In genomic region chr13:51000576-51001260, GRCh38 we compare ENCODE assay signal across 9 cellular contexts.
A peak's percentile ranks its signal among the peaks of the same experiment; 100 is the strongest.
DNase-seq lines count a peak whose midpoint lies in the region; ATAC-seq and TF ChIP-seq lines count a peak whose summit lies in the region.
"Had no signal": no experiment of that assay in that cellular context is flagged by ENCODE, and none has a peak within 500 bp of the region (broad histone marks: within the 10 kb centered on the region; RNA-seq: fewer than 3 reads in every experiment).

No MANE protein-coding gene starts in this region.

- H3K14ac ChIP-seq in IMR-90 (replicated peaks; ENCODE audit: low read depth, low read length) (no peak overlapping the region), H9 (ENCODE audit: insufficient read depth, low read length) (no peak overlapping the region; the same call in 1 of the 2 replicates)

- H3T11ph ChIP-seq in H9 (ENCODE audit: low read length), result no peak overlapping the region

- ATAC-seq in IMR-90 (ENCODE audit: low read depth) (peak; percentile 69), gastrocnemius medialis (peak; percentile 45 to 75)
- no peak for ATAC-seq in activated CD8-positive, alpha-beta memory T cell treated with anti-CD3 and anti-CD28 coated beads, Interleukin-2, amount 10 ng/mL, durations not matched to agents 7 days and 5 days
- ATAC-seq: activated T-helper 17 cell treated with anti-CD3 and anti-CD28 coated beads, Interleukin-2, amount 50 U/mL, for 72 hours had no signal

- TF ChIP-seq POLR2A in IMR-90 (IDR thresholded peaks at IDR 0.05; ENCODE audit: low read depth, low read length), result no peak
- no peak for TF ChIP-seq POLR2A in gastrocnemius medialis (IDR thresholded peaks at IDR 0.05)

- H3K9me1 ChIP-seq in IMR-90 (ENCODE audit: insufficient read depth, low read length), result no peaks in the 10 kb centered on the region

- H3K9me3 ChIP-seq in IMR-90 (ENCODE audit: control insufficient read depth, insufficient read depth, low read length) (no peaks in the 10 kb centered on the region), gastrocnemius medialis (no peaks in the 10 kb centered on the region), H9 (ENCODE audit: control insufficient read depth, low read depth, low read length) (no peaks in the 10 kb centered on the region)

- POLR2A ChIA-PET in IMR-90 (lab: Charles Lee; ENCODE audit: unreplicated experiment), result no interaction called here

- H3K56ac ChIP-seq in IMR-90 (ENCODE audit: extremely low read depth, insufficient read depth, low read length) (no peak overlapping the region), H9 (ENCODE audit: insufficient read length, low read depth, low read length) (no peak overlapping the region)

- H4K8ac ChIP-seq in IMR-90 (ENCODE audit: low read depth in 2 of 2, low read length in 2 of 2) (no peak overlapping the region), H9 (replicated peaks; ENCODE audit: insufficient read length, low read depth, low read length) (no peak overlapping the region)

- no peak overlapping the region for H3K4ac ChIP-seq in IMR-90 (ENCODE audit: low read depth, low read length)
- no peak overlapping the region for H3K4ac ChIP-seq in H9 (ENCODE audit: low read depth, low read length)

- H3K18ac ChIP-seq in IMR-90 (ENCODE audit: low read depth, low read length) (no peak overlapping the region), H9 (ENCODE audit: insufficient read length, low read depth, low read length) (no peak overlapping the region)

- no peaks in the 10 kb centered on the region for H3K4me1 Mint-ChIP-seq in activated CD8-positive, alpha-beta memory T cell treated with anti-CD3 and anti-CD28 coated beads, Interleukin-2, amount 10 ng/mL, durations not matched to agents 7 days and 5 days
- peaks cover 30 to 31% of the 10 kb centered on the region in 2 experiments for H3K4me1 Mint-ChIP-seq in H9
- H3K4me1 Mint-ChIP-seq: activated T-helper 17 cell treated with anti-CD3 and anti-CD28 coated beads, Interleukin-2, amount 50 U/mL, for 72 hours had no signal

- H2AFZ ChIP-seq in IMR-90 (replicated peaks; ENCODE audit: low read length, poor library complexity) (no peak overlapping the region), H9 (ENCODE audit: low read length) (no peak overlapping the region)

- no peaks in the 10 kb centered on the region for H3K79me2 ChIP-seq in H9 (ENCODE audit: insufficient read depth, low read length)

- H3K9ac ChIP-seq in IMR-90 (ENCODE audit: low read depth, low read length) (no peak overlapping the region), H9 (ENCODE audit: extremely low read depth, insufficient read length, low read length) (no peak overlapping the region)

- CTCF ChIA-PET in IMR-90 (lab: Yijun Ruan, JAX), result no interaction called here
- CTCF ChIA-PET in activated CD8-positive, alpha-beta memory T cell treated with anti-CD3 and anti-CD28 coated beads, Interleukin-2, amount 10 ng/mL, durations not matched to agents 7 days and 5 days (lab: Charles Lee), result no interaction called here

- peaks cover 14% of the 10 kb centered on the region for H3K27me3 Mint-ChIP-seq in activated CD8-positive, alpha-beta memory T cell treated with anti-CD3 and anti-CD28 coated beads, Interleukin-2, amount 10 ng/mL, durations not matched to agents 7 days and 5 days
- H3K27me3 Mint-ChIP-seq in H9 (ENCODE audit: low read depth), result peaks cover 3% of the 10 kb centered on the region

- no peak overlapping the region for H3K27ac ChIP-seq in IMR-90 (ENCODE audit: insufficient read depth, low read length)
- H3K27ac ChIP-seq in gastrocnemius medialis, result peak overlapping the region in 1 of 4 donors; percentile 27
- H3K27ac ChIP-seq in H9 (ENCODE audit: insufficient read length, low read depth, low read length), result no peak overlapping the region

- DNase-seq in IMR-90, result peak; percentile 42
- DNase-seq in NCI-H748 treated with DMSO at 0.1 percent for 48 hours (lab: John Stamatoyannopoulos, UW), result peak; percentile 80
- DNase-seq in fibroblast of villous mesenchyme (ENCODE audit: low read depth), result peak; percentile 12
- peak in 1 of 2 donors; percentile 51 for DNase-seq in gastrocnemius medialis
- DNase-seq in SW 1271 (lab: John Stamatoyannopoulos, UW), result no peak
- no peak for DNase-seq in activated CD8-positive, alpha-beta memory T cell treated with anti-CD3 and anti-CD28 coated beads, Interleukin-2, amount 10 ng/mL, durations not matched to agents 7 days and 5 days
- no peak for DNase-seq in COLO668 (lab: John Stamatoyannopoulos, UW; ENCODE audit: unreplicated experiment)
- DNase-seq in H9, result no peak

- no TSS peak for BruUV-seq in IMR-90 (replicated peaks; lab: Mats Ljungman, UMichigan)

- H3K4me3 ChIP-seq in IMR-90 (ENCODE audit: insufficient read depth, low read depth, low read length), result no peak overlapping the region
- H3K4me3 ChIP-seq in fibroblast of villous mesenchyme (ENCODE audit: low read depth, low read length), result no peak overlapping the region
- H3K4me3 ChIP-seq in gastrocnemius medialis, result no peak overlapping the region

- no peak overlapping the region for H2BK12ac ChIP-seq in H9 (ENCODE audit: insufficient read length, low read depth, low read length)

- H3K79me1 ChIP-seq in IMR-90 (ENCODE audit: low read depth in 1 of 2, low read length in 2 of 2), result no peaks in the 10 kb centered on the region
- no peaks in the 10 kb centered on the region for H3K79me1 ChIP-seq in H9 (ENCODE audit: insufficient read depth, low read depth, low read length, poor library complexity, severe bottlenecking)

- dilution Hi-C loops in IMR-90 (cut with HindIII; ENCODE audit: low sequenced_read_pairs, unreplicated experiment), result no loop called here

- in situ Hi-C loops in IMR-90 (cut with MboI; ENCODE audit: low sequenced_read_pairs), result no loop called here
- in situ Hi-C loops in gastrocnemius medialis (cut with MboI; ENCODE audit: low sequenced_read_pairs in 4 of 4), result no loop called here

- H4K91ac ChIP-seq in IMR-90 (ENCODE audit: insufficient read depth, low read depth, low read length) (no peak overlapping the region), H9 (ENCODE audit: insufficient read length, low read depth, low read length) (no peak overlapping the region)

- no peak overlapping the region for H3K4me2 ChIP-seq in IMR-90 (ENCODE audit: low read depth, low read length)
- H3K4me2 ChIP-seq in H9 (ENCODE audit: insufficient read depth, insufficient read length, low read length), result no peak overlapping the region

- 49% methylated on average over 5 of the region's 15 CpGs; no CpG with 5 or more reads in 1 of the 2 experiments for WGBS in IMR-90 (ENCODE audit: extremely low coverage in 2 of 2, insufficient read length in 1 of 2), 2 experiments
- no CpG with 5 or more reads among the region's 15 CpGs for WGBS in H9 (ENCODE audit: extremely low coverage, insufficient read length, low lambda C conversion rate)

- no peaks in the 10 kb centered on the region for H3K36me3 Mint-ChIP-seq in activated CD8-positive, alpha-beta memory T cell treated with anti-CD3 and anti-CD28 coated beads, Interleukin-2, amount 10 ng/mL, durations not matched to agents 7 days and 5 days
- no peaks in the 10 kb centered on the region for H3K36me3 Mint-ChIP-seq in H9 (ENCODE audit: insufficient read depth in 1 of 3, low read depth in 3 of 3)

- intact Hi-C loops in IMR-90 (cut with micrococcal nuclease) (no loop called here), gastrocnemius medialis (cut with DNase I; ENCODE audit: low total_unique reads) (no loop called here)

- no peaks in the 10 kb centered on the region for H4K20me1 ChIP-seq in IMR-90 (ENCODE audit: insufficient read depth, low read length)
- H4K20me1 ChIP-seq in H9 (ENCODE audit: control insufficient read depth, insufficient read depth, insufficient read length), result no peaks in the 10 kb centered on the region

- H2BK120ac ChIP-seq in IMR-90 (ENCODE audit: low read depth, low read length) (no peak overlapping the region), H9 (ENCODE audit: low read depth, low read length, poor library complexity, severe bottlenecking) (no peak overlapping the region)

- TF ChIP-seq CTCF in IMR-90 (conservative IDR thresholded peaks at IDR 0.05; ENCODE audit: low read depth, low read length), result no peak
- no peak for TF ChIP-seq CTCF in fibroblast of villous mesenchyme (IDR thresholded peaks at IDR 0.05; ENCODE audit: insufficient read depth, low read depth, low read length)
- TF ChIP-seq CTCF in gastrocnemius medialis (IDR thresholded peaks at IDR 0.05 in 4 of 5, conservative IDR thresholded peaks at IDR 0.05 in 1 of 5), result no peak
- no peak for TF ChIP-seq CTCF in H9 (conservative IDR thresholded peaks at IDR 0.05)

- H2BK20ac ChIP-seq in IMR-90 (ENCODE audit: low read depth, low read length), result no peak overlapping the region
- no peak overlapping the region for H2BK20ac ChIP-seq in H9 (ENCODE audit: low read depth, low read length, poor library complexity, severe bottlenecking)

- no peak overlapping the region for H2AK5ac ChIP-seq in IMR-90 (ENCODE audit: low read depth, low read length)
- no peak overlapping the region for H2AK5ac ChIP-seq in H9 (ENCODE audit: insufficient read length, low read length)

- H4K5ac ChIP-seq in IMR-90 (ENCODE audit: low read depth, low read length) (no peak overlapping the region), H9 (ENCODE audit: insufficient read length, low read depth, low read length) (no peak overlapping the region)

- H2BK15ac ChIP-seq in IMR-90 (ENCODE audit: low read depth, low read length), result no peak overlapping the region
- H2BK15ac ChIP-seq in H9 (ENCODE audit: low read depth, low read length), result no peak overlapping the region

- H2BK5ac ChIP-seq in IMR-90 (ENCODE audit: low read depth, low read length, poor library complexity, severe bottlenecking), result no peak overlapping the region
- no peak overlapping the region for H2BK5ac ChIP-seq in H9 (ENCODE audit: insufficient read length, low read length)

- H3K36me3 ChIP-seq in IMR-90 (ENCODE audit: control insufficient read depth, insufficient read depth, low read length) (no peaks in the 10 kb centered on the region), gastrocnemius medialis (no peaks in the 10 kb centered on the region)

- no peak overlapping the region for H3K27ac Mint-ChIP-seq in activated CD8-positive, alpha-beta memory T cell treated with anti-CD3 and anti-CD28 coated beads, Interleukin-2, amount 10 ng/mL, durations not matched to agents 7 days and 5 days
- H3K27ac Mint-ChIP-seq in H9, result peak overlapping the region in 1 of 3 experiments; percentile 17; a peak in 1 of 7 replicates
- H3K27ac Mint-ChIP-seq: activated T-helper 17 cell treated with anti-CD3 and anti-CD28 coated beads, Interleukin-2, amount 50 U/mL, for 72 hours had no signal

- H3K9me3 Mint-ChIP-seq in activated CD8-positive, alpha-beta memory T cell treated with anti-CD3 and anti-CD28 coated beads, Interleukin-2, amount 10 ng/mL, durations not matched to agents 7 days and 5 days (ENCODE audit: low read depth), result no peaks in the 10 kb centered on the region
- H3K9me3 Mint-ChIP-seq in H9, result no peaks in the 10 kb centered on the region
- H3K9me3 Mint-ChIP-seq: activated T-helper 17 cell treated with anti-CD3 and anti-CD28 coated beads, Interleukin-2, amount 50 U/mL, for 72 hours had no signal

- H2AK9ac ChIP-seq in IMR-90 (replicated peaks; ENCODE audit: low read depth, low read length, poor library complexity), result no peak overlapping the region

- H3K27me3 ChIP-seq in IMR-90 (ENCODE audit: control insufficient read depth, insufficient read depth, low read length) (peaks cover 27% of the 10 kb centered on the region), gastrocnemius medialis (no peaks in the 10 kb centered on the region), H9 (ENCODE audit: insufficient read depth, low read length) (no peaks in the 10 kb centered on the region)

- H3K23ac ChIP-seq in IMR-90 (ENCODE audit: low read depth, low read length) (no peak overlapping the region), H9 (ENCODE audit: insufficient read length, low read depth, low read length) (no peak overlapping the region)

- H3K23me2 ChIP-seq in H9 (ENCODE audit: insufficient read length, low read depth, low read length, poor library complexity, severe bottlenecking), result no peaks in the 10 kb centered on the region

- TF ChIP-seq RAD21 in IMR-90 (IDR thresholded peaks at IDR 0.05; ENCODE audit: low read length), result no peak

- no peak overlapping the region for H3K4me3 Mint-ChIP-seq in activated CD8-positive, alpha-beta memory T cell treated with anti-CD3 and anti-CD28 coated beads, Interleukin-2, amount 10 ng/mL, durations not matched to agents 7 days and 5 days
- H3K4me3 Mint-ChIP-seq in H9, result no peak overlapping the region
- H3K4me3 Mint-ChIP-seq: activated T-helper 17 cell treated with anti-CD3 and anti-CD28 coated beads, Interleukin-2, amount 50 U/mL, for 72 hours had no signal

- H3K4me1 ChIP-seq in IMR-90 (ENCODE audit: control insufficient read depth, insufficient read depth, low read length) (peaks cover 1% of the 10 kb centered on the region; the same call in 1 of the 2 replicates), gastrocnemius medialis (no peaks in the 10 kb centered on the region), H9 (ENCODE audit: insufficient read depth, low read length) (0 out of 2 replicates have a peak, but pooled peaks cover 2% of the 10 kb centered on the region)

Comparison
In these comparisons a context has a peak if more than half of its experiments do, and no peak if none do; other contexts are left out.
1. DNase-seq: peak in IMR-90 (single experiment), NCI-H748 treated with DMSO at 0.1 percent for 48 hours (single experiment) and fibroblast of villous mesenchyme (single experiment); none in SW 1271 (0 of 2), activated CD8-positive, alpha-beta memory T cell treated with anti-CD3 and anti-CD28 coated beads, Interleukin-2, amount 10 ng/mL, durations not matched to agents 7 days and 5 days (single experiment), COLO668 (single experiment) and H9 (single experiment).